In genomic region chr12:128976120-128976519, GRCh38 we compare ENCODE assay signal across 8 cellular contexts.
DNase-seq lines count a peak whose midpoint lies in the region; ATAC-seq, FAIRE-seq and TF ChIP-seq lines count a peak whose summit lies in the region.

No MANE protein-coding gene starts in this region.

- RAD21 ChIA-PET in HCT116 (lab: Charles Lee; ENCODE audit: low non-redundant PET in 1 of 2, low total read pairs in 2 of 2, uncharacterized antibody in 2 of 2, unreplicated experiment in 2 of 2), result no interaction called here

- CTCF ChIA-PET in HCT116 (lab: Charles Lee), result no interaction called here

- H4K20me1 ChIP-seq in HCT116 (ENCODE audit: insufficient read depth), result no peaks in the 10 kb centered on the region

- no peak for FAIRE-seq in GM12891 (lab: Jason Lieb, UNC)

- no peaks in the 10 kb centered on the region for H3K27me3 ChIP-seq in HCT116 (ENCODE audit: insufficient read depth, low read length)

- H3K9me2 ChIP-seq in HCT116 (ENCODE audit: insufficient read depth), result no peaks in the 10 kb centered on the region

- ATAC-seq in HCT116, result no peak
- no peak for ATAC-seq in GM19023 (IDR thresholded peaks at IDR 0.05; ENCODE audit: unreplicated experiment)
- ATAC-seq in Right ventricle myocardium superior (ENCODE audit: poor library complexity), result no peak

- peak in 2 of 3 experiments; percentile 21 to 23; a peak in 3 of 6 replicates for TF ChIP-seq CTCF in HCT116 (IDR thresholded peaks at IDR 0.05 in 2 of 3, conservative IDR thresholded peaks at IDR 0.05 in 1 of 3; ENCODE audit: borderline replicate concordance in 1 of 3, insufficient read depth in 1 of 3, low read depth in 2 of 3, low read length in 2 of 3)

- H3K79me2 ChIP-seq in HCT116 (ENCODE audit: insufficient read depth, low read length), result no peaks in the 10 kb centered on the region

- no peaks in the 10 kb centered on the region; a peak in 1 of 4 replicates for H3K9me3 ChIP-seq in HCT116 (ENCODE audit: control insufficient read depth in 1 of 2, insufficient read depth in 1 of 2, low read depth in 1 of 2, low read length in 2 of 2)

- H3K36me3 ChIP-seq in HCT116 (ENCODE audit: control insufficient read depth in 1 of 2, insufficient read depth in 2 of 2, low read length in 2 of 2), result no peaks in the 10 kb centered on the region

- H3K4me2 ChIP-seq in HCT116 (ENCODE audit: low read length), result no peak overlapping the region

- no peaks in the 10 kb centered on the region for H3K4me1 ChIP-seq in HCT116 (ENCODE audit: control insufficient read depth in 1 of 2, insufficient read depth in 2 of 2, low read length in 2 of 2)

- TF ChIP-seq POLR2A in HCT116 (IDR thresholded peaks at IDR 0.05; ENCODE audit: borderline replicate concordance, extremely low read depth, insufficient read depth, insufficient read length) (no peak), GM12891 (IDR thresholded peaks at IDR 0.05; ENCODE audit: low read depth, low read length) (no peak)

- DNase-seq in D341Med (ENCODE audit: low spot score) (peak; percentile 67), HCT116 (ENCODE audit: low read depth, low spot score) (no peak), anterior cingulate cortex (lab: John Stamatoyannopoulos, UW) (peak in 37 of 58 donors; percentile 3 to 67 (median 31)), mucosa of gallbladder (ENCODE audit: low spot score) (peak; percentile 26), Right ventricle myocardium superior (no peak), posterior vena cava (ENCODE audit: low spot score) (no peak), GM12891 (ENCODE audit: insufficient read length, low spot score) (no peak)

- no peak overlapping the region for H2AFZ ChIP-seq in HCT116 (ENCODE audit: low read depth, low read length, poor library complexity, severe bottlenecking)

- intact Hi-C loops in HCT116 (cut with micrococcal nuclease), result no loop called here
- intact Hi-C loops in Right ventricle myocardium superior (cut with DNase I), result no loop called here
- intact Hi-C loops in posterior vena cava (cut with DNase I), result loop anchor here in 1 of 2 donors (10.0 kb wide), 1 partner anchor 1439 kb away; no protein-coding TSS in a partner anchor

- H3K9ac ChIP-seq in HCT116 (ENCODE audit: low read length), result no peak overlapping the region

- no peak overlapping the region for H3K4me3 ChIP-seq in HCT116 (replicated peaks in 1 of 2; ENCODE audit: low read depth in 1 of 2, low read length in 2 of 2)

- no peak for TF ChIP-seq RAD21 in HCT116 (IDR thresholded peaks at IDR 0.05; ENCODE audit: low read depth)

- POLR2A ChIA-PET in HCT116 (lab: Charles Lee), result no interaction called here

- no TSS peak for BruUV-seq in HCT116 (replicated peaks; lab: Mats Ljungman, UMichigan)

- no peak overlapping the region for H3K27ac ChIP-seq in HCT116 (ENCODE audit: low read depth, low read length)

TF ChIP-seq in HCT116, 20 proteins besides CTCF, POLR2A, EP300 and RAD21:
- TF ChIP-seq ZNF274 (IDR thresholded peaks at IDR 0.05; ENCODE audit: low read depth, low read length) (no peak), SP1 (IDR thresholded peaks at IDR 0.05; ENCODE audit: low read depth) (no peak), JUND (IDR thresholded peaks at IDR 0.05) (no peak), ZBTB33 (IDR thresholded peaks at IDR 0.05; ENCODE audit: extremely low read depth, insufficient replicate concordance, low read length) (no peak), TCF7L2 (IDR thresholded peaks at IDR 0.05; ENCODE audit: borderline replicate concordance, extremely low read depth, insufficient read depth, insufficient read length) (no peak), EZH2phosphoT487 (IDR thresholded peaks at IDR 0.05; ENCODE audit: borderline replicate concordance) (no peak), EZH2 (IDR thresholded peaks at IDR 0.05) (no peak)

TF ChIP-seq in GM12891, 5 proteins besides CTCF, POLR2A, EP300 and RAD21:
- TF ChIP-seq POU2F2 (IDR thresholded peaks at IDR 0.05; ENCODE audit: low read depth, low read length) (no peak), TAF1 (IDR thresholded peaks at IDR 0.05; ENCODE audit: low read depth, low read length) (no peak), SPI1 (IDR thresholded peaks at IDR 0.05; ENCODE audit: low read depth, low read length) (no peak), POLR2AphosphoS5 (IDR thresholded peaks at IDR 0.05; ENCODE audit: low read depth, low read length) (no peak), PAX5 (IDR thresholded peaks at IDR 0.05; ENCODE audit: insufficient read depth, low read length, severe bottlenecking) (no peak)
TF ChIP-seq in GM12891: peak in this region for 0.

Comparison
In these comparisons a context has a peak if more than half of its experiments do, and no peak if none do; other contexts are left out.
1. DNase-seq: peak in D341Med (single experiment), anterior cingulate cortex (37 of 58) and mucosa of gallbladder (single experiment); none in HCT116 (single experiment), Right ventricle myocardium superior (single experiment), posterior vena cava (single experiment) and GM12891 (single experiment).